ENCODE assay signal across 8 cellular contexts in the genomic region with DNA sequence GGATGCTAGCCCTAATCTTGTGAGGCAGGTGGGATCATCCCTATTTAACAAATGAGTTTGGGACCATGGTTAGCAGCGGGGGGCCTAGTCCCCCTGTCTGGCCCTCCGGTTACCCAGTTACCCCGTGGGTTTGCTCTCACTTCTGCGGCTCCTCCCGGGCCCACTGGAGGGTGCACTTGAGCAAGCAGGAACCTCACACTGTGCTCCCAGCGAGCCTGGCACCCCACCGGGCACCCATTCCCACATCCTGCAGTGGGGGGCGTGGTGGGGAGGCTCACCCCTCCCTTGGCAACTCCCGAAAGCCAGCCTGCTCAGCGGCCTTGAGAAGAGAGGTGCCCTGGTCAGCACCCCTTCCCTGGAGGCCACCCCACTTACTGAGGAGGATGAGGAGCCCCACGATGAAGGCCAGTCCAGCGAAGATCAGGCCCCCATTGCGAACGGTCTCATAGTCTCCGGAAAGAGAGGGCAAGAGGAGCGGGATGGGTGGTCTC. TPM values are rescaled to one million over a fixed set of nuclear protein-coding genes. Genes with fewer than 3 reads are reported as not detected.
A peak's percentile ranks its signal among the peaks of the same experiment; 100 is the strongest.
DNase-seq lines count a peak whose midpoint lies in the region; ATAC-seq and TF ChIP-seq lines count a peak whose summit lies in the region.

No MANE protein-coding gene starts in this region.

- no peaks in the 10 kb centered on the region for H3K27me3 ChIP-seq in brain microvascular endothelial cell (replicated peaks)

- ATAC-seq in HG02763 (IDR thresholded peaks at IDR 0.05; ENCODE audit: unreplicated experiment) (no peak), GM21360 (IDR thresholded peaks at IDR 0.05; ENCODE audit: unreplicated experiment) (no peak), GM19397 (IDR thresholded peaks at IDR 0.05; ENCODE audit: unreplicated experiment) (no peak)

- peak; percentile 57 for TF ChIP-seq CTCF in 22Rv1 (IDR thresholded peaks at IDR 0.05)
- peak; percentile 72 for TF ChIP-seq CTCF in GM10266 (IDR thresholded peaks at IDR 0.05; ENCODE audit: control insufficient read depth, insufficient read depth, low read depth, missing control alignments)
- peak; percentile 86 for TF ChIP-seq CTCF in brain microvascular endothelial cell (IDR thresholded peaks at IDR 0.05; ENCODE audit: low read depth, low read length, missing control alignments)

- no peak overlapping the region for H3K4me3 ChIP-seq in brain microvascular endothelial cell (ENCODE audit: low read depth, low read length)

- in situ Hi-C loops in SK-MEL-5 (cut with HindIII; ENCODE audit: low pct_unique_long_range_greater_than_20kb, low sequenced_read_pairs) = loop anchor here (25.0 kb wide), 1 partner anchor 115 kb away; a partner anchor contains a TSS
- in situ Hi-C loops in brain microvascular endothelial cell (cut with HindIII; ENCODE audit: low pct_ligation_motif_present, low sequenced_read_pairs) = loop anchor here (25.0 kb wide), 1 partner anchor 385 kb away; no protein-coding TSS in a partner anchor

- H3K27ac ChIP-seq in 22Rv1 (no peak overlapping the region), brain microvascular endothelial cell (no peak overlapping the region)

- no peaks in the 10 kb centered on the region for H3K36me3 ChIP-seq in brain microvascular endothelial cell (replicated peaks)

- DNase-seq in GM10266 (ENCODE audit: extremely low spot score) = no peak
- peak; percentile 36 for DNase-seq in SK-MEL-5 (ENCODE audit: low read depth, low spot score)
- DNase-seq in brain microvascular endothelial cell = no peak
- peak; percentile 38 to 39 for DNase-seq in lung microvascular endothelial cell (ENCODE audit: low read depth in 2 of 2)

RNA-seq across cellular contexts. Expression of a gene that starts 2.5 kb away (rescaled TPM):
- not detected in 2 replicates for total RNA-seq in SK-MEL-5 (2014; rRNA removed; shearing (Covaris generic))
- polyA plus RNA-seq in SK-MEL-5 (2015; cell fraction: cytosol; rRNA removed) = not detected in 2 replicates
- not detected in 2 replicates for polyA plus RNA-seq in SK-MEL-5 (2015; cell fraction: nucleus; rRNA removed)
- total RNA-seq in lung microvascular endothelial cell = 0.22 and 1.8 TPM in 2 replicates

RNA-seq across cellular contexts. Expression of a gene that starts 25.1 kb away (rescaled TPM):
- not detected in 2 replicates for total RNA-seq in SK-MEL-5 (2014; rRNA removed; shearing (Covaris generic))
- polyA plus RNA-seq in SK-MEL-5 (2015; cell fraction: cytosol; rRNA removed) = not detected in 2 replicates
- polyA plus RNA-seq in SK-MEL-5 (2015; cell fraction: nucleus; rRNA removed) = not detected in 2 replicates
- total RNA-seq in lung microvascular endothelial cell = under 0.01 TPM in 1 of 2 replicates, not detected in the other

RNA-seq across cellular contexts. Expression of a gene that starts 54.4 kb away (rescaled TPM):
- 5.4 and 6.4 TPM in 2 replicates for total RNA-seq in SK-MEL-5 (2014; rRNA removed; shearing (Covaris generic))
- 4.0 TPM in 2 replicates for polyA plus RNA-seq in SK-MEL-5 (2015; cell fraction: cytosol; rRNA removed)
- 2.0 and 7.1 TPM in 2 replicates for polyA plus RNA-seq in SK-MEL-5 (2015; cell fraction: nucleus; rRNA removed)
- total RNA-seq in lung microvascular endothelial cell = 0.22 and 1.4 TPM in 2 replicates

Comparison
In these comparisons a context has a peak if more than half of its experiments do, and no peak if none do; other contexts are left out.
1. DNase-seq: peak in SK-MEL-5 (single experiment) and lung microvascular endothelial cell (2 of 2); none in GM10266 (single experiment) and brain microvascular endothelial cell (single experiment).
2. Peak in every context shown above with its lines, with median percentiles within 50 percentile points of each other: CTCF ChIP-seq.